Comparison of ENCODE assay signal across 15 cellular contexts in genomic region chr2:69564604-69565003, GRCh38.
DNase-seq lines count a peak whose midpoint lies in the region; ATAC-seq and TF ChIP-seq lines count a peak whose summit lies in the region.
"Had no signal": no experiment of that assay in that cellular context is flagged by ENCODE, and none has a peak within 500 bp of the region (broad histone marks: within the 10 kb centered on the region; RNA-seq: fewer than 3 reads in every experiment).

No MANE protein-coding gene starts in this region.

- CTCF ChIA-PET in activated CD4-positive, alpha-beta T cell treated with anti-CD3 and anti-CD28 coated beads for 36 hours (lab: Charles Lee): interaction anchor here (0.6 to 7.9 kb wide), 53 partner anchors 8 to 534 kb away, joined by 3 to 189 read pairs (median 5); no protein-coding TSS in a partner anchor
- CTCF ChIA-PET in CD8-positive, alpha-beta T cell (lab: Charles Lee): interaction anchor here (0.6 to 4.8 kb wide), 45 partner anchors 8 to 308 kb away, joined by 3 to 72 read pairs (median 6); partner anchors contain the start of gene AAK1

- no peak overlapping the region for H3K4me3 Mint-ChIP-seq in activated CD4-positive, alpha-beta T cell treated with anti-CD3 and anti-CD28 coated beads for 36 hours
- H3K4me3 Mint-ChIP-seq in CD8-positive, alpha-beta T cell: peak overlapping the region; percentile 63
- peak overlapping the region; percentile 44 for H3K4me3 Mint-ChIP-seq in activated T-helper 17 cell treated with anti-CD3 and anti-CD28 coated beads, Interleukin-2, amount 50 U/mL, for 72 hours
- H3K4me3 Mint-ChIP-seq: stimulated activated naive B cell treated with anti-CD40 and anti-IgM and Interleukin-4, amounts not matched to agents 10 μg/mL and 1 μg/mL and 100 μg/mL, for 72 hours had no signal

- DNase-seq in activated CD4-positive, alpha-beta T cell treated with anti-CD3 and anti-CD28 coated beads for 36 hours: no peak
- DNase-seq in activated CD4-positive, alpha-beta T cell treated with anti-CD3 and anti-CD28 coated beads, Interleukin-2, amount 50 U/mL, for 48 hours: no peak
- no peak for DNase-seq in CD8-positive, alpha-beta T cell
- peak; percentile 55 for DNase-seq in left lobe of liver (ENCODE audit: low spot score)
- no peak for DNase-seq in kidney glomerular epithelial cell (lab: John Stamatoyannopoulos, UW)
- DNase-seq in NCI-H69 (lab: John Stamatoyannopoulos, UW): no peak
- DNase-seq: cerebellar nuclear complex, mammary epithelial cell, NCI-H1092, NCI-H226 had no signal

- H3K9me3 ChIP-seq in CD8-positive, alpha-beta T cell (ENCODE audit: low read length): no peaks in the 10 kb centered on the region

- H3K27me3 Mint-ChIP-seq in activated CD4-positive, alpha-beta T cell treated with anti-CD3 and anti-CD28 coated beads for 36 hours: no peaks in the 10 kb centered on the region
- H3K27me3 Mint-ChIP-seq in CD8-positive, alpha-beta T cell (ENCODE audit: low read depth): no peaks in the 10 kb centered on the region
- no peaks in the 10 kb centered on the region for H3K27me3 Mint-ChIP-seq in activated T-helper 17 cell treated with anti-CD3 and anti-CD28 coated beads, Interleukin-2, amount 50 U/mL, for 72 hours

- H3K36me3 ChIP-seq in CD8-positive, alpha-beta T cell (ENCODE audit: insufficient read depth, low read length): no peaks in the 10 kb centered on the region

- H3K27ac ChIP-seq in CD8-positive, alpha-beta T cell (ENCODE audit: low read depth, low read length): no peak overlapping the region
- H3K27ac ChIP-seq: 22Rv1 had no signal

- H3K36me3 Mint-ChIP-seq in activated CD4-positive, alpha-beta T cell treated with anti-CD3 and anti-CD28 coated beads for 36 hours (ENCODE audit: low read depth): peaks cover 7% of the 10 kb centered on the region
- peaks cover 23% of the 10 kb centered on the region for H3K36me3 Mint-ChIP-seq in CD8-positive, alpha-beta T cell
- peaks cover 13% of the 10 kb centered on the region for H3K36me3 Mint-ChIP-seq in activated T-helper 17 cell treated with anti-CD3 and anti-CD28 coated beads, Interleukin-2, amount 50 U/mL, for 72 hours (ENCODE audit: low read depth)
- H3K36me3 Mint-ChIP-seq: stimulated activated naive B cell treated with anti-CD40 and anti-IgM and Interleukin-4, amounts not matched to agents 10 μg/mL and 1 μg/mL and 100 μg/mL, for 72 hours had no signal

- ATAC-seq in activated CD4-positive, alpha-beta T cell treated with anti-CD3 and anti-CD28 coated beads for 36 hours: no peak
- peak; percentile 22 for ATAC-seq in CD8-positive, alpha-beta T cell
- no peak for ATAC-seq in activated T-helper 17 cell treated with anti-CD3 and anti-CD28 coated beads, Interleukin-2, amount 50 U/mL, for 72 hours (replicated peaks)
- peak; percentile 86 for ATAC-seq in left lobe of liver
- no peak for ATAC-seq in HG03095 (IDR thresholded peaks at IDR 0.05; ENCODE audit: unreplicated experiment)

- intact Hi-C loops in activated CD4-positive, alpha-beta T cell treated with anti-CD3 and anti-CD28 coated beads for 36 hours (cut with DNase I, micrococcal nuclease): loop anchor here (2.0 to 10.0 kb wide), 4 partner anchors 78 to 187 kb away; partner anchors contain the start of gene AAK1 (in 2 of the 2)
- intact Hi-C loops in CD8-positive, alpha-beta T cell (cut with DNase I, micrococcal nuclease): loop anchor here (1.0 to 5.0 kb wide), 4 partner anchors 18 to 253 kb away; no protein-coding TSS in a partner anchor

- POLR2A ChIA-PET in activated CD4-positive, alpha-beta T cell treated with anti-CD3 and anti-CD28 coated beads for 36 hours (lab: Charles Lee): interaction anchor here (0.6 to 1.0 kb wide), 2 partner anchors 19 to 95 kb away, joined by 3 read pairs; no protein-coding TSS in a partner anchor
- POLR2A ChIA-PET in CD8-positive, alpha-beta T cell (lab: Charles Lee): interaction anchor here (1.2 to 3.0 kb wide), 3 partner anchors 73 to 133 kb away, joined by 3 to 21 read pairs (median 3); partner anchors contain the start of gene AAK1

- H3K9me3 Mint-ChIP-seq in activated CD4-positive, alpha-beta T cell treated with anti-CD3 and anti-CD28 coated beads for 36 hours (ENCODE audit: low read depth): no peaks in the 10 kb centered on the region
- no peaks in the 10 kb centered on the region for H3K9me3 Mint-ChIP-seq in CD8-positive, alpha-beta T cell
- H3K9me3 Mint-ChIP-seq in activated T-helper 17 cell treated with anti-CD3 and anti-CD28 coated beads, Interleukin-2, amount 50 U/mL, for 72 hours: no peaks in the 10 kb centered on the region
- H3K9me3 Mint-ChIP-seq: stimulated activated naive B cell treated with anti-CD40 and anti-IgM and Interleukin-4, amounts not matched to agents 10 μg/mL and 1 μg/mL and 100 μg/mL, for 72 hours had no signal

- H3K27me3 ChIP-seq in CD8-positive, alpha-beta T cell (ENCODE audit: insufficient read depth, low read length): no peaks in the 10 kb centered on the region

- H3K27ac Mint-ChIP-seq in activated CD4-positive, alpha-beta T cell treated with anti-CD3 and anti-CD28 coated beads for 36 hours: peak overlapping the region; percentile 52
- peak overlapping the region; percentile 72 for H3K27ac Mint-ChIP-seq in CD8-positive, alpha-beta T cell
- peak overlapping the region; percentile 41 for H3K27ac Mint-ChIP-seq in activated T-helper 17 cell treated with anti-CD3 and anti-CD28 coated beads, Interleukin-2, amount 50 U/mL, for 72 hours
- H3K27ac Mint-ChIP-seq: stimulated activated naive B cell treated with anti-CD40 and anti-IgM and Interleukin-4, amounts not matched to agents 10 μg/mL and 1 μg/mL and 100 μg/mL, for 72 hours had no signal

- peaks cover 94% of the 10 kb centered on the region for H3K4me1 Mint-ChIP-seq in activated CD4-positive, alpha-beta T cell treated with anti-CD3 and anti-CD28 coated beads for 36 hours
- H3K4me1 Mint-ChIP-seq in CD8-positive, alpha-beta T cell (ENCODE audit: low read depth): peaks cover 92% of the 10 kb centered on the region
- peaks cover 67% of the 10 kb centered on the region for H3K4me1 Mint-ChIP-seq in activated T-helper 17 cell treated with anti-CD3 and anti-CD28 coated beads, Interleukin-2, amount 50 U/mL, for 72 hours

- H3K4me1 ChIP-seq in CD8-positive, alpha-beta T cell (ENCODE audit: insufficient read depth, low read length): peaks cover 91% of the 10 kb centered on the region

- no peak overlapping the region for H3K4me3 ChIP-seq in CD8-positive, alpha-beta T cell (ENCODE audit: low read depth, low read length)
- H3K4me3 ChIP-seq: smooth muscle cell had no signal

- no peak for TF ChIP-seq CTCF in CD8-positive, alpha-beta T cell (IDR thresholded peaks at IDR 0.05)

Comparison
In these comparisons a context has a peak if more than half of its experiments do, and no peak if none do; other contexts are left out.
1. ATAC-seq: peak in CD8-positive, alpha-beta T cell (single experiment) and left lobe of liver (single experiment); none in activated CD4-positive, alpha-beta T cell treated with anti-CD3 and anti-CD28 coated beads for 36 hours (single experiment), activated T-helper 17 cell treated with anti-CD3 and anti-CD28 coated beads, Interleukin-2, amount 50 U/mL, for 72 hours (single experiment) and HG03095 (single experiment).
2. Peak in every context shown above with its lines, with median percentiles within 50 percentile points of each other: H3K27ac Mint-ChIP-seq.